ENCODE assay signal across 18 cellular contexts in genomic region chr6:8506123-8506522, GRCh38.
DNase-seq lines count a peak whose midpoint lies in the region; ATAC-seq and TF ChIP-seq lines count a peak whose summit lies in the region.
"Had no signal": no experiment of that assay in that cellular context is flagged by ENCODE, and none has a peak within 500 bp of the region (broad histone marks: within the 10 kb centered on the region; RNA-seq: fewer than 3 reads in every experiment).

No MANE protein-coding gene starts in this region.

- DNase-seq in ELF-1 (ENCODE audit: low read depth, low spot score) (peak; percentile 11), NT2/D1 (ENCODE audit: low read depth, low spot score) (peak; percentile 28), foreskin keratinocyte (peak in 1 of 2 donors; percentile 11), left kidney (ENCODE audit: low read depth, low spot score) (peak; percentile 69), coronary artery (ENCODE audit: low spot score) (no peak), NCI-H2107 treated with DMSO at 0.1 percent for 48 hours (lab: John Stamatoyannopoulos, UW; ENCODE audit: unreplicated experiment) (no peak), NK-92 (lab: John Stamatoyannopoulos, UW; ENCODE audit: unreplicated experiment) (no peak)
- DNase-seq: CD8-positive, alpha-beta memory T cell; NCI-H1417 treated with DMSO at 0.1 percent for 48 hours; NCI-H187 treated with DMSO at 0.1 percent for 48 hours; NCI-H2171; NCI-H446 treated with DMSO at 0.1 percent for 48 hours; NCI-H69; NK-92 treated with Interleukin-12 subunit alpha and Interleukin-12 subunit beta, amount 100 ng/mL, for 24 hours; SHP77 treated with DMSO at 0.1 percent for 48 hours; SK-N-SH had no signal

- ATAC-seq in foreskin keratinocyte (peak; percentile 24), HG02970 (IDR thresholded peaks at IDR 0.05; ENCODE audit: low FRiP score, unreplicated experiment) (no peak)

- H3K27ac ChIP-seq in foreskin keratinocyte (no peak overlapping the region), coronary artery (no peak overlapping the region)
- H3K27ac ChIP-seq: BLaER1 treated with 17β-estradiol and CSF1 and Interleukin-3, amounts not matched to agents 10 nM and 100 nM had no signal

- no peaks in the 10 kb centered on the region for H3K36me3 ChIP-seq in NT2/D1 (ENCODE audit: insufficient read depth, insufficient read length, low read length)
- H3K36me3 ChIP-seq: BLaER1 treated with 17β-estradiol and CSF1 and Interleukin-3, amounts not matched to agents 10 nM and 100 nM had no signal

- H3K9me3 ChIP-seq in NT2/D1 (ENCODE audit: insufficient read depth, low read length): no peaks in the 10 kb centered on the region
- H3K9me3 ChIP-seq: BLaER1 treated with 17β-estradiol and CSF1 and Interleukin-3, amounts not matched to agents 10 nM and 100 nM; SK-N-SH had no signal

- H3K4me3 ChIP-seq in NT2/D1 (ENCODE audit: insufficient read length, low read depth) (no peak overlapping the region), coronary artery (no peak overlapping the region)
- H3K4me3 ChIP-seq: BLaER1 treated with 17β-estradiol and CSF1 and Interleukin-3, amounts not matched to agents 10 nM and 100 nM had no signal

- H3K27me3 ChIP-seq in NT2/D1 (ENCODE audit: insufficient read depth, insufficient read length) (no peaks in the 10 kb centered on the region), foreskin keratinocyte (peaks cover 12% of the 10 kb centered on the region)
- H3K27me3 ChIP-seq: BLaER1 treated with 17β-estradiol and CSF1 and Interleukin-3, amounts not matched to agents 10 nM and 100 nM had no signal

- H3K9ac ChIP-seq in NT2/D1 (ENCODE audit: insufficient read length, low read depth): no peak overlapping the region
- H3K9ac ChIP-seq: BLaER1 treated with 17β-estradiol and CSF1 and Interleukin-3, amounts not matched to agents 10 nM and 100 nM; SK-N-SH had no signal

- TF ChIP-seq CTCF in foreskin keratinocyte (conservative IDR thresholded peaks at IDR 0.05): no peak
- TF ChIP-seq CTCF in coronary artery (IDR thresholded peaks at IDR 0.05): no peak

- H3K4me1 ChIP-seq in NT2/D1 (ENCODE audit: insufficient read depth, insufficient read length) (no peaks in the 10 kb centered on the region), foreskin keratinocyte (no peaks in the 10 kb centered on the region)
- H3K4me1 ChIP-seq: BLaER1 treated with 17β-estradiol and CSF1 and Interleukin-3, amounts not matched to agents 10 nM and 100 nM had no signal

Comparison
In these comparisons a context has a peak if more than half of its experiments do, and no peak if none do; other contexts are left out.
1. DNase-seq: peak in ELF-1 (single experiment), NT2/D1 (single experiment) and left kidney (single experiment); none in coronary artery (single experiment), NCI-H2107 treated with DMSO at 0.1 percent for 48 hours (single experiment) and NK-92 (single experiment).